In genomic region chr11:62556102-62556871, GRCh38 we compare ENCODE assay signal across 8 cellular contexts. TPM values are rescaled to one million over a fixed set of nuclear protein-coding genes. Genes with fewer than 3 reads are reported as not detected.
DNase-seq lines count a peak whose midpoint lies in the region; ATAC-seq and TF ChIP-seq lines count a peak whose summit lies in the region.

No MANE protein-coding gene starts in this region.

- peaks cover 0 to 2% of the 10 kb centered on the region in 2 donors for H3K27me3 Mint-ChIP-seq in CD4-positive, alpha-beta memory T cell
- H3K27me3 Mint-ChIP-seq in T-helper 2 cell treated with Interferon-gamma antibody and Interleukin-4, amounts not matched to agents 5 μg/mL and 100 μg/mL, for 36 hours (ENCODE audit: low read depth): no peaks in the 10 kb centered on the region

- peak overlapping the region; percentile 98 to 100 (median 100) for H3K27ac Mint-ChIP-seq in CD4-positive, alpha-beta memory T cell
- H3K27ac Mint-ChIP-seq in T-helper 2 cell treated with Interferon-gamma antibody and Interleukin-4, amounts not matched to agents 5 μg/mL and 100 μg/mL, for 36 hours: peak overlapping the region; percentile 99

- no peaks in the 10 kb centered on the region for H3K9me2 ChIP-seq in hepatocyte (replicated peaks; ENCODE audit: insufficient read depth)

- H3K4me2 ChIP-seq in hepatocyte: peak overlapping the region; percentile 23

- peak; percentile 43 for ATAC-seq in GM21381 (IDR thresholded peaks at IDR 0.05; ENCODE audit: unreplicated experiment)

- peak overlapping the region; percentile 37 to 75 for H3K4me3 ChIP-seq in CD4-positive, alpha-beta memory T cell (ENCODE audit: low read length in 2 of 2)
- H3K4me3 ChIP-seq in hepatocyte (no peak overlapping the region), skeletal muscle cell (ENCODE audit: low read depth, low read length) (peak overlapping the region; percentile 23)

- H3K36me3 ChIP-seq in CD4-positive, alpha-beta memory T cell (ENCODE audit: insufficient read depth, low read length): peaks cover 7% of the 10 kb centered on the region
- H3K36me3 ChIP-seq in hepatocyte (replicated peaks; ENCODE audit: insufficient read depth, low read depth): no peaks in the 10 kb centered on the region

- H3K4me1 ChIP-seq in CD4-positive, alpha-beta memory T cell (ENCODE audit: insufficient read depth, low read length): peaks cover 98% of the 10 kb centered on the region
- H3K4me1 ChIP-seq in hepatocyte (ENCODE audit: insufficient read depth): peaks cover 60% of the 10 kb centered on the region

- H2AFZ ChIP-seq in hepatocyte: no peak overlapping the region

- H3K79me2 ChIP-seq in hepatocyte: peaks cover 14% of the 10 kb centered on the region

- peaks cover 0 to 4% (median 0%) of the 10 kb centered on the region in 8 donors for H3K9me3 Mint-ChIP-seq in CD4-positive, alpha-beta memory T cell
- no peaks in the 10 kb centered on the region for H3K9me3 Mint-ChIP-seq in T-helper 2 cell treated with Interferon-gamma antibody and Interleukin-4, amounts not matched to agents 5 μg/mL and 100 μg/mL, for 36 hours

- H3K4me1 Mint-ChIP-seq in CD4-positive, alpha-beta memory T cell: peaks cover 73 to 97% (median 85%) of the 10 kb centered on the region in 4 donors
- H3K4me1 Mint-ChIP-seq in T-helper 2 cell treated with Interferon-gamma antibody and Interleukin-4, amounts not matched to agents 5 μg/mL and 100 μg/mL, for 36 hours (ENCODE audit: low read depth): peaks cover 84% of the 10 kb centered on the region

- DNase-seq in CD4-positive, alpha-beta memory T cell: peak; percentile 85 to 97 (median 87)
- DNase-seq in KG1 (lab: John Stamatoyannopoulos, UW): peak; percentile 90
- DNase-seq in T-helper 2 cell treated with Interferon-gamma antibody and Interleukin-4, amounts not matched to agents 5 μg/mL and 100 μg/mL, for 36 hours (ENCODE audit: low spot score): peak; percentile 88
- peak; percentile 97 for DNase-seq in astrocyte of the hippocampus (ENCODE audit: low read depth, low spot score)
- DNase-seq in hepatocyte (ENCODE audit: low spot score): peak; percentile 87
- peak; percentile 93 for DNase-seq in skeletal muscle cell (ENCODE audit: low read depth)
- no peak for DNase-seq in NCI-H1694 treated with DMSO at 0.1 percent for 48 hours (lab: John Stamatoyannopoulos, UW)

- POLR2A ChIA-PET in CD4-positive, alpha-beta memory T cell (lab: Charles Lee; ENCODE audit: partially characterized antibody): interaction anchor here (0.5 to 12.5 kb wide), 26 partner anchors 11 to 1659 kb away, joined by 3 to 751 read pairs (median 7); partner anchors contain the start of genes AHNAK, B3GAT3, BSCL2 and C11orf98

- no peak for TF ChIP-seq CTCF in hepatocyte (IDR thresholded peaks at IDR 0.05; ENCODE audit: poor library complexity)

- H4K20me1 ChIP-seq in hepatocyte (ENCODE audit: insufficient read depth, poor library complexity, severe bottlenecking): no peaks in the 10 kb centered on the region

- peak overlapping the region; percentile 95 for H3K27ac ChIP-seq in CD4-positive, alpha-beta memory T cell (ENCODE audit: low read depth, low read length)
- H3K27ac ChIP-seq in hepatocyte: peak overlapping the region; percentile 99

- H3K27me3 ChIP-seq in CD4-positive, alpha-beta memory T cell (ENCODE audit: insufficient read depth, low read length): no peaks in the 10 kb centered on the region
- no peaks in the 10 kb centered on the region for H3K27me3 ChIP-seq in hepatocyte

- CTCF ChIA-PET in CD4-positive, alpha-beta memory T cell (lab: Charles Lee; ENCODE audit: partially characterized antibody): interaction anchor here (0.6 to 14.9 kb wide), 17 partner anchors 9 to 1536 kb away, joined by 3 to 450 read pairs (median 5); partner anchors contain the start of genes AHNAK, EEF1G, SCGB1A1 and SLC3A2

- intact Hi-C loops in CD4-positive, alpha-beta memory T cell (cut with micrococcal nuclease): loop anchor here (1.0 to 10.0 kb wide), 3 partner anchors 10 to 299 kb away; partner anchors contain the start of genes AHNAK and EEF1G

- WGBS in hepatocyte (ENCODE audit: low lambda C conversion rate, missing lambda C conversion rate): 41% methylated on average over 14 of the region's 14 CpGs

- no peaks in the 10 kb centered on the region for H3K9me3 ChIP-seq in CD4-positive, alpha-beta memory T cell (ENCODE audit: control insufficient read depth in 1 of 2, low read length in 2 of 2)
- H3K9me3 ChIP-seq in hepatocyte (ENCODE audit: low read depth): no peaks in the 10 kb centered on the region

- H3K4me3 Mint-ChIP-seq in CD4-positive, alpha-beta memory T cell: peak overlapping the region; percentile 82 to 91 (median 90)
- peak overlapping the region; percentile 83 for H3K4me3 Mint-ChIP-seq in T-helper 2 cell treated with Interferon-gamma antibody and Interleukin-4, amounts not matched to agents 5 μg/mL and 100 μg/mL, for 36 hours

- H3K36me3 Mint-ChIP-seq in CD4-positive, alpha-beta memory T cell: peaks cover 18 to 28% of the 10 kb centered on the region in 2 donors
- H3K36me3 Mint-ChIP-seq in T-helper 2 cell treated with Interferon-gamma antibody and Interleukin-4, amounts not matched to agents 5 μg/mL and 100 μg/mL, for 36 hours (ENCODE audit: low read depth): peaks cover 34% of the 10 kb centered on the region

RNA-seq across cellular contexts. Expression of gene AHNAK, which starts 9.7 kb away (rescaled TPM):
- total RNA-seq in CD4-positive, alpha-beta memory T cell: 100 to 1,000 TPM; 559 to 573 TPM
- 100 to 1,000 TPM in 1 of 2 donors, 10 to 100 TPM in 1; 23.5 to 186 TPM for polyA plus RNA-seq in CD4-positive, alpha-beta memory T cell
- 218 and 237 TPM in 2 replicates for total RNA-seq in hepatocyte
- polyA plus RNA-seq in hepatocyte: 38.0 and 47.6 TPM in 2 replicates

RNA-seq across cellular contexts. Expression of gene EEF1G, which starts 17.4 kb away (rescaled TPM):
- 1,000 to 10,000 TPM; 1,815 to 1,855 TPM for total RNA-seq in CD4-positive, alpha-beta memory T cell
- 1,000 to 10,000 TPM; 1,453 to 1,910 TPM for polyA plus RNA-seq in CD4-positive, alpha-beta memory T cell
- 1,612 and 1,634 TPM in 2 replicates for total RNA-seq in hepatocyte
- polyA plus RNA-seq in hepatocyte: 501 and 526 TPM in 2 replicates

RNA-seq across cellular contexts. Expression of gene TUT1, which starts 35.0 kb away (rescaled TPM):
- 10 to 100 TPM; 37.7 to 38.1 TPM for total RNA-seq in CD4-positive, alpha-beta memory T cell
- 10 to 100 TPM; 14.6 to 19.7 TPM for polyA plus RNA-seq in CD4-positive, alpha-beta memory T cell
- total RNA-seq in hepatocyte: 6.7 and 11.7 TPM in 2 replicates
- 14.2 and 16.5 TPM in 2 replicates for polyA plus RNA-seq in hepatocyte

RNA-seq across cellular contexts. Expression of gene MTA2, which starts 45.4 kb away (rescaled TPM):
- 100 to 1,000 TPM; 207 to 210 TPM for total RNA-seq in CD4-positive, alpha-beta memory T cell
- 10 to 100 TPM; 16.6 to 36.4 TPM for polyA plus RNA-seq in CD4-positive, alpha-beta memory T cell
- total RNA-seq in hepatocyte: 46.8 and 53.1 TPM in 2 replicates
- polyA plus RNA-seq in hepatocyte: 17.1 and 25.6 TPM in 2 replicates

RNA-seq across cellular contexts. Expression of gene EML3, which starts 56.3 kb away (rescaled TPM):
- 100 to 1,000 TPM; 192 to 201 TPM for total RNA-seq in CD4-positive, alpha-beta memory T cell
- 10 to 100 TPM; 18.2 to 24.8 TPM for polyA plus RNA-seq in CD4-positive, alpha-beta memory T cell
- total RNA-seq in hepatocyte: 18.3 and 21.6 TPM in 2 replicates
- polyA plus RNA-seq in hepatocyte: 22.6 and 51.0 TPM in 2 replicates
